22 cellular contexts compared by ENCODE assay signal in the genomic region with DNA sequence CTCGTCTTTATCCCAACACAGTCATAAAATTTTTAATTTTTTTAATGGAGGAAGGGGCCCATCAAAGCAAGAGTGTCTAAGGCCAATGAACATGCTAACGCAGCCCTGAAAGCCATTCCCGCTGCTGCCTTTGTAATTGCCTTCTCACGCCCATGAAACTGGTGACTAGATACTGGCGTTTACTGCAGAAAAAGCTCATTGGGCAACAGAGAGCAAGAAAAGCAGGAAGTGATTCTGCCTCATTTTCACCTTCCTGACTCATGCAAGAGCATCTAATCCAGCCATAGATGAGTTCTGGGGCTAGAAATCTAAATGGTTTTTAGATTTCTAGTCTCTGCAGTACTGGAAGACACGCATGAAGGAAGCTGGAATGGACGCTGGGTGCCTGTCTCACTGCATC.
DNase-seq lines count a peak whose midpoint lies in the region; ATAC-seq, FAIRE-seq and TF ChIP-seq lines count a peak whose summit lies in the region.
"Had no signal": no experiment of that assay in that cellular context is flagged by ENCODE, and none has a peak within 500 bp of the region (broad histone marks: within the 10 kb centered on the region; RNA-seq: fewer than 3 reads in every experiment).

No MANE protein-coding gene starts in this region.

- no peaks in the 10 kb centered on the region for H3K27me3 Mint-ChIP-seq in neural progenitor cell (ENCODE audit: insufficient read depth, low read depth)

- CTCF ChIA-PET in K562 (lab: Yijun Ruan, JAX; ENCODE audit: low intra/inter-chr PET ratio), result no interaction called here

- H4K20me1 ChIP-seq in K562 (replicated peaks; ENCODE audit: control insufficient read depth, insufficient read depth, low read length) (no peaks in the 10 kb centered on the region), neural progenitor cell (ENCODE audit: low read depth) (no peaks in the 10 kb centered on the region)

- H3K9me3 ChIP-seq in K562 (replicated peaks; ENCODE audit: control insufficient read depth, insufficient read depth, low read depth, low read length), result no peaks in the 10 kb centered on the region
- no peaks in the 10 kb centered on the region for H3K9me3 ChIP-seq in neural progenitor cell (ENCODE audit: low read depth)
- H3K9me3 ChIP-seq: SJCRH30 had no signal

- no peak for TF ChIP-seq CTCF in NB4 (IDR thresholded peaks at IDR 0.05; ENCODE audit: low read depth, low read length)
- TF ChIP-seq CTCF in K562 (IDR thresholded peaks at IDR 0.05 in 2 of 3, conservative IDR thresholded peaks at IDR 0.05 in 1 of 3; ENCODE audit: insufficient read depth in 2 of 3, low read depth in 1 of 3, low read length in 3 of 3), result no peak
- TF ChIP-seq CTCF in neural progenitor cell (IDR thresholded peaks at IDR 0.05), result no peak

- TF ChIP-seq POLR2A in GM12891 (IDR thresholded peaks at IDR 0.05; ENCODE audit: low read depth, low read length) (no peak), NB4 (IDR thresholded peaks at IDR 0.05; ENCODE audit: extremely low read depth, insufficient read length) (no peak), K562 (conservative IDR thresholded peaks at IDR 0.05) (no peak)

- in situ Hi-C loops in K562 (cut with MboI), result no loop called here

- no peak overlapping the region for H2AFZ ChIP-seq in K562 (ENCODE audit: low read depth, low read length)
- peak overlapping the region; percentile 52 for H2AFZ ChIP-seq in neural progenitor cell (replicated peaks)
- H2AFZ ChIP-seq: parathyroid adenoma had no signal

- H3K4me1 Mint-ChIP-seq in neural progenitor cell, result peaks cover 8% of the 10 kb centered on the region
- H3K4me1 Mint-ChIP-seq: central memory CD8-positive, alpha-beta T cell had no signal

- H3K27ac Mint-ChIP-seq in neural progenitor cell, result no peak overlapping the region
- H3K27ac Mint-ChIP-seq: activated CD8-positive, alpha-beta memory T cell treated with anti-CD3 and anti-CD28 coated beads, Interleukin-2, amount 10 ng/mL, durations not matched to agents 7 days and 5 days; naive thymus-derived CD4-positive, alpha-beta T cell had no signal

- intact Hi-C loops in K562 (cut with micrococcal nuclease), result no loop called here

- H3K79me2 ChIP-seq in K562 (ENCODE audit: control insufficient read depth, insufficient read depth, low read length) (peaks cover 2% of the 10 kb centered on the region; the same call in 1 of the 3 replicates), neural progenitor cell (ENCODE audit: low read depth) (no peaks in the 10 kb centered on the region)
- H3K79me2 ChIP-seq: parathyroid adenoma had no signal

- POLR2A ChIA-PET in K562 (lab: Yijun Ruan, JAX), result no interaction called here

- WGBS in K562 (ENCODE audit: insufficient coverage, low coverage, missing lambda C conversion rate), result 49% methylated on average over 7 of the region's 7 CpGs

- no peak for TF ChIP-seq RAD21 in K562 (CRISPR knock-in tag; conservative IDR thresholded peaks at IDR 0.05 in 1 of 2, IDR thresholded peaks at IDR 0.05 in 1 of 2)

- H3K9me3 Mint-ChIP-seq in neural progenitor cell, result no peaks in the 10 kb centered on the region
- H3K9me3 Mint-ChIP-seq: central memory CD8-positive, alpha-beta T cell had no signal

- no peak for ATAC-seq in K562
- ATAC-seq: activated CD4-positive, CD25-positive, alpha-beta regulatory T cell treated with anti-CD3 and anti-CD28 coated beads, Interleukin-2, amount 50 U/mL, for 24 hours; activated CD8-positive, alpha-beta memory T cell treated with anti-CD3 and anti-CD28 coated beads, Interleukin-2, amount 10 ng/mL, durations not matched to agents 7 days and 5 days; naive thymus-derived CD4-positive, alpha-beta T cell had no signal

- H3K9ac ChIP-seq in K562 (ENCODE audit: insufficient read depth in 1 of 2, low read depth in 2 of 2, low read length in 2 of 2) (no peak overlapping the region), neural progenitor cell (no peak overlapping the region)
- H3K9ac ChIP-seq: parathyroid adenoma had no signal

- H3K9me1 ChIP-seq in K562 (ENCODE audit: control insufficient read depth, insufficient read depth, low read length), result no peaks in the 10 kb centered on the region

- FAIRE-seq in GM12891 (lab: Jason Lieb, UNC), result no peak
- no peak for FAIRE-seq in K562 (lab: Jason Lieb, UNC)

- no peak for TF ChIP-seq EP300 in K562 (IDR thresholded peaks at IDR 0.05; ENCODE audit: low read length)

- no peak overlapping the region for H3K4me3 Mint-ChIP-seq in neural progenitor cell
- H3K4me3 Mint-ChIP-seq: activated CD8-positive, alpha-beta memory T cell treated with anti-CD3 and anti-CD28 coated beads, Interleukin-2, amount 10 ng/mL, durations not matched to agents 7 days and 5 days; central memory CD8-positive, alpha-beta T cell; naive thymus-derived CD4-positive, alpha-beta T cell had no signal

- H3K36me3 ChIP-seq in K562 (ENCODE audit: control insufficient read depth, insufficient read depth, low read length) (no peaks in the 10 kb centered on the region), neural progenitor cell (no peaks in the 10 kb centered on the region)
- H3K36me3 ChIP-seq: SJCRH30 had no signal

- H3F3A ChIP-seq in neural progenitor cell (ENCODE audit: low read depth), result no peaks in the 10 kb centered on the region

- no peaks in the 10 kb centered on the region for H3K27me3 ChIP-seq in K562 (ENCODE audit: control insufficient read depth in 2 of 2, insufficient read depth in 2 of 2, low read length in 2 of 2)
- no peaks in the 10 kb centered on the region for H3K27me3 ChIP-seq in neural progenitor cell
- H3K27me3 ChIP-seq: SJCRH30 had no signal

- H3K4me3 ChIP-seq in NB4 (ENCODE audit: low read depth, low read length) (no peak overlapping the region), K562 (no peak overlapping the region), neural progenitor cell (no peak overlapping the region)
- H3K4me3 ChIP-seq: SJCRH30 had no signal

- no peaks in the 10 kb centered on the region for H3K36me3 Mint-ChIP-seq in neural progenitor cell
- H3K36me3 Mint-ChIP-seq: activated CD8-positive, alpha-beta memory T cell treated with anti-CD3 and anti-CD28 coated beads, Interleukin-2, amount 10 ng/mL, durations not matched to agents 7 days and 5 days; naive thymus-derived CD4-positive, alpha-beta T cell had no signal

- H3K4me1 ChIP-seq in K562 (replicated peaks in 1 of 2; ENCODE audit: control insufficient read depth in 2 of 2, insufficient read depth in 2 of 2, low read length in 2 of 2) (peaks cover 15 to 60% of the 10 kb centered on the region in 2 experiments), neural progenitor cell (peaks cover under 1% of the 10 kb centered on the region)
- H3K4me1 ChIP-seq: parathyroid adenoma had no signal

- H3K27ac ChIP-seq in K562 (ENCODE audit: extremely low read depth, low read depth, low read length) (no peak overlapping the region), neural progenitor cell (no peak overlapping the region)
- H3K27ac ChIP-seq: parathyroid adenoma, SJCRH30 had no signal

- DNase-seq in GM12891 (ENCODE audit: insufficient read length, low spot score) (no peak), NB4 (ENCODE audit: low read depth) (peak; percentile 37), K562 (ENCODE audit: extremely low read depth in 1 of 4, low spot score in 3 of 4) (no peak), neural progenitor cell (ENCODE audit: low spot score) (no peak), UCSD-AML1 (lab: John Stamatoyannopoulos, UW; ENCODE audit: unreplicated experiment) (no peak), hippocampal formation (lab: John Stamatoyannopoulos, UW) (no peak), HT-29 (ENCODE audit: low spot score) (no peak)
- DNase-seq: activated CD8-positive, alpha-beta memory T cell treated with anti-CD3 and anti-CD28 coated beads, Interleukin-2, amount 10 ng/mL, durations not matched to agents 7 days and 5 days; activated effector memory CD4-positive, alpha-beta T cell treated with Interleukin-2 at 50 U/mL for 16 hours; amniotic stem cell; COR-L47; effector CD4-positive, alpha-beta T cell; GDM1; islet precursor cell; naive thymus-derived CD4-positive, alpha-beta T cell; NCI-H187; NCI-H446 treated with DMSO at 0.1 percent for 48 hours; SJCRH30; stimulated activated CD4-positive, alpha-beta T cell treated with anti-CD3 and anti-CD28 coated beads, Interleukin-2, amount 100 ng/mL, for 48 hours had no signal

- no peak overlapping the region for H3K4me2 ChIP-seq in K562 (ENCODE audit: insufficient read depth, low read length)
- no peak overlapping the region for H3K4me2 ChIP-seq in neural progenitor cell

- BruUV-seq in K562 (replicated peaks; lab: Mats Ljungman, UMichigan), result no TSS peak

TF ChIP-seq in GM12891, 5 proteins besides CTCF, POLR2A, EP300 and RAD21:
- TF ChIP-seq POU2F2 (IDR thresholded peaks at IDR 0.05; ENCODE audit: low read depth, low read length), result no peak
- peak; percentile 70 for TF ChIP-seq SPI1 (IDR thresholded peaks at IDR 0.05; ENCODE audit: low read depth, low read length)

TF ChIP-seq in K562, 482 proteins besides CTCF, POLR2A, EP300 and RAD21:
- no peak for TF ChIP-seq CEBPG (CRISPR knock-in tag; IDR thresholded peaks at IDR 0.05)
- 0 out of 4 replicates have a peak, but pooled peaks of 1 of the 2 experiments have one; percentile 34 for TF ChIP-seq CEBPG (tag; conservative IDR thresholded peaks at IDR 0.05 in 1 of 2, IDR thresholded peaks at IDR 0.05 in 1 of 2)
- TF ChIP-seq, protein P1, sequence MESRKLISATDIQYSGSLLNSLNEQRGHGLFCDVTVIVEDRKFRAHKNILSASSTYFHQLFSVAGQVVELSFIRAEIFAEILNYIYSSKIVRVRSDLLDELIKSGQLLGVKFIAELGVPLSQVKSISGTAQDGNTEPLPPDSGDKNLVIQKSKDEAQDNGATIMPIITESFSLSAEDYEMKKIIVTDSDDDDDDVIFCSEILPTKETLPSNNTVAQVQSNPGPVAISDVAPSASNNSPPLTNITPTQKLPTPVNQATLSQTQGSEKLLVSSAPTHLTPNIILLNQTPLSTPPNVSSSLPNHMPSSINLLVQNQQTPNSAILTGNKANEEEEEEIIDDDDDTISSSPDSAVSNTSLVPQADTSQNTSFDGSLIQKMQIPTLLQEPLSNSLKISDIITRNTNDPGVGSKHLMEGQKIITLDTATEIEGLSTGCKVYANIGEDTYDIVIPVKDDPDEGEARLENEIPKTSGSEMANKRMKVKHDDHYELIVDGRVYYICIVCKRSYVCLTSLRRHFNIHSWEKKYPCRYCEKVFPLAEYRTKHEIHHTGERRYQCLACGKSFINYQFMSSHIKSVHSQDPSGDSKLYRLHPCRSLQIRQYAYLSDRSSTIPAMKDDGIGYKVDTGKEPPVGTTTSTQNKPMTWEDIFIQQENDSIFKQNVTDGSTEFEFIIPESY (CRISPR knock-in tag; IDR thresholded peaks at IDR 0.05), result 0 out of 2 replicates have a peak, but pooled peaks have one; percentile 21
- TF ChIP-seq SPI1 (IDR thresholded peaks at IDR 0.05; ENCODE audit: borderline replicate concordance, low read depth, low read length), result peak; percentile 43; the same call in 1 of the 2 replicates
- no peak for TF ChIP-seq NCOA1 (IDR thresholded peaks at IDR 0.05; ENCODE audit: low read depth)
